Comparison of ENCODE assay signal across 1 cellular context in the genomic region with DNA sequence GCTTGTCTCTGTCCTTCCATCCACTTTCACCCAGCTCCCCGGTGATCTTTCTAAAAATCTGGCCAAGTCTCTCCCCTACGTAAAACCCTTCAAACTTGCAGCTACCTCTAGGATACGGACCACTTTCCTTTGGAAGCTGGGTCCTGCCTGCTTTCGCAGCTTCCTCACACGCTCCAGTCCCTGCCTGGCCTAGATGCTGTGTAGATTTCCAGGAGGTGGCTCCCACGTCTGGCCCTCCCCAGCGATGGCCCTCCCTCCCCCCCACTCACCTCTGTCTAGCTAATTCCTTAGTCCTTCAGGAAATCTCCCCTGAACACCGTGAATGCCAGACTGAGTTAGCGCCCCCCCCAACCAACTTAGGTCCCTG.
TF ChIP-seq lines count a peak whose summit lies in the region.

No MANE protein-coding gene starts in this region.

TF ChIP-seq in K562, 482 proteins besides CTCF, POLR2A, EP300 and RAD21:
- no peak for TF ChIP-seq ARID1B (IDR thresholded peaks at IDR 0.05)
- peak; percentile 16; the same call in 1 of the 2 replicates for TF ChIP-seq ZBTB7A (IDR thresholded peaks at IDR 0.05; ENCODE audit: borderline replicate concordance, control insufficient read depth, low read depth, low read length)
- TF ChIP-seq, protein P1, sequence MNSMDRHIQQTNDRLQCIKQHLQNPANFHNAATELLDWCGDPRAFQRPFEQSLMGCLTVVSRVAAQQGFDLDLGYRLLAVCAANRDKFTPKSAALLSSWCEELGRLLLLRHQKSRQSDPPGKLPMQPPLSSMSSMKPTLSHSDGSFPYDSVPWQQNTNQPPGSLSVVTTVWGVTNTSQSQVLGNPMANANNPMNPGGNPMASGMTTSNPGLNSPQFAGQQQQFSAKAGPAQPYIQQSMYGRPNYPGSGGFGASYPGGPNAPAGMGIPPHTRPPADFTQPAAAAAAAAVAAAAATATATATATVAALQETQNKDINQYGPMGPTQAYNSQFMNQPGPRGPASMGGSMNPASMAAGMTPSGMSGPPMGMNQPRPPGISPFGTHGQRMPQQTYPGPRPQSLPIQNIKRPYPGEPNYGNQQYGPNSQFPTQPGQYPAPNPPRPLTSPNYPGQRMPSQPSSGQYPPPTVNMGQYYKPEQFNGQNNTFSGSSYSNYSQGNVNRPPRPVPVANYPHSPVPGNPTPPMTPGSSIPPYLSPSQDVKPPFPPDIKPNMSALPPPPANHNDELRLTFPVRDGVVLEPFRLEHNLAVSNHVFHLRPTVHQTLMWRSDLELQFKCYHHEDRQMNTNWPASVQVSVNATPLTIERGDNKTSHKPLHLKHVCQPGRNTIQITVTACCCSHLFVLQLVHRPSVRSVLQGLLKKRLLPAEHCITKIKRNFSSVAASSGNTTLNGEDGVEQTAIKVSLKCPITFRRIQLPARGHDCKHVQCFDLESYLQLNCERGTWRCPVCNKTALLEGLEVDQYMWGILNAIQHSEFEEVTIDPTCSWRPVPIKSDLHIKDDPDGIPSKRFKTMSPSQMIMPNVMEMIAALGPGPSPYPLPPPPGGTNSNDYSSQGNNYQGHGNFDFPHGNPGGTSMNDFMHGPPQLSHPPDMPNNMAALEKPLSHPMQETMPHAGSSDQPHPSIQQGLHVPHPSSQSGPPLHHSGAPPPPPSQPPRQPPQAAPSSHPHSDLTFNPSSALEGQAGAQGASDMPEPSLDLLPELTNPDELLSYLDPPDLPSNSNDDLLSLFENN (IDR thresholded peaks at IDR 0.05; ENCODE audit: low read depth in 2 of 2, low read length in 2 of 2): no peak
- no peak for TF ChIP-seq FOSL1 (tag; conservative IDR thresholded peaks at IDR 0.05)
- TF ChIP-seq DPF2 (IDR thresholded peaks at IDR 0.05): 0 out of 2 replicates have a peak, but pooled peaks have one; percentile 23
- TF ChIP-seq, protein P2, sequence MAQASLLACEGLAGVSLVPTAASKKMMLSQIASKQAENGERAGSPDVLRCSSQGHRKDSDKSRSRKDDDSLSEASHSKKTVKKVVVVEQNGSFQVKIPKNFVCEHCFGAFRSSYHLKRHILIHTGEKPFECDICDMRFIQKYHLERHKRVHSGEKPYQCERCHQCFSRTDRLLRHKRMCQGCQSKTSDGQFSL (CRISPR knock-in tag; IDR thresholded peaks at IDR 0.05): peak; percentile 77
- TF ChIP-seq, protein P2 (tag; IDR thresholded peaks at IDR 0.05): peak in 1 of 2 experiments; percentile 70; a peak in 1 of 4 replicates
